30 cellular contexts compared by ENCODE assay signal in genomic region chr5:31029925-31030324, GRCh38.
A peak's percentile ranks its signal among the peaks of the same experiment; 100 is the strongest.
DNase-seq lines count a peak whose midpoint lies in the region; ATAC-seq, FAIRE-seq and TF ChIP-seq lines count a peak whose summit lies in the region.
"Had no signal": no experiment of that assay in that cellular context is flagged by ENCODE, and none has a peak within 500 bp of the region (broad histone marks: within the 10 kb centered on the region; RNA-seq: fewer than 3 reads in every experiment).

No MANE protein-coding gene starts in this region.

- no peak overlapping the region for H3K4me3 ChIP-seq in BE2C (ENCODE audit: low read depth, low read length)
- H3K4me3 ChIP-seq in WERI-Rb-1 (ENCODE audit: low read depth, low read length): no peak overlapping the region
- H3K4me3 ChIP-seq: adrenal gland, colonic mucosa, GM12878, HAP-1, MG63, psoas muscle, upper lobe of left lung had no signal

- H3K27ac Mint-ChIP-seq in effector memory CD8-positive, alpha-beta T cell: no peak overlapping the region
- H3K27ac Mint-ChIP-seq: activated T-cell treated with anti-CD3 and anti-CD28 coated beads, Interleukin-2, amount 50 U/mL, for 72 hours; CD8-positive, alpha-beta T cell; IgD-negative memory B cell; immature natural killer cell; T-cell had no signal

- no peak overlapping the region for H3K4me3 Mint-ChIP-seq in effector memory CD8-positive, alpha-beta T cell
- H3K4me3 Mint-ChIP-seq: activated T-cell treated with anti-CD3 and anti-CD28 coated beads, Interleukin-2, amount 50 U/mL, for 72 hours; CD8-positive, alpha-beta T cell; IgD-negative memory B cell; immature natural killer cell; T-cell had no signal

- no peaks in the 10 kb centered on the region for H3K9me3 ChIP-seq in BE2C
- H3K9me3 ChIP-seq in WERI-Rb-1 (ENCODE audit: severe bottlenecking): no peaks in the 10 kb centered on the region
- H3K9me3 ChIP-seq: adrenal gland, colonic mucosa, HAP-1, psoas muscle, upper lobe of left lung had no signal

- H3K4me1 ChIP-seq in BE2C: no peaks in the 10 kb centered on the region; the same call in 1 of the 2 replicates
- H3K4me1 ChIP-seq: adrenal gland, colonic mucosa, foreskin keratinocyte, psoas muscle, upper lobe of left lung had no signal

- H3K36me3 Mint-ChIP-seq in effector memory CD8-positive, alpha-beta T cell (ENCODE audit: insufficient read depth): no peaks in the 10 kb centered on the region
- H3K36me3 Mint-ChIP-seq: CD8-positive, alpha-beta T cell; IgD-negative memory B cell; immature natural killer cell; T-cell had no signal

- no peaks in the 10 kb centered on the region for H3K36me3 ChIP-seq in BE2C
- no peaks in the 10 kb centered on the region for H3K36me3 ChIP-seq in WERI-Rb-1
- H3K36me3 ChIP-seq: adrenal gland, colonic mucosa, HAP-1, MG63, upper lobe of left lung had no signal

- DNase-seq in BE2C (peak; percentile 48), GM13977 (ENCODE audit: low spot score) (no peak), NAMALWA (ENCODE audit: low spot score) (peak; percentile 12), WERI-Rb-1 (peak; percentile 16), D721Med (ENCODE audit: insufficient read length, low spot score) (no peak), SHP77 treated with DMSO at 0.1 percent for 48 hours (lab: John Stamatoyannopoulos, UW) (no peak)
- DNase-seq in effector memory CD8-positive, alpha-beta T cell: no peak
- DNase-seq: activated naive CD4-positive, alpha-beta T cell treated with Interleukin-2 at 50 U/mL for 16 hours; activated T-cell treated with anti-CD3 and anti-CD28 coated beads, Interleukin-2, amount 50 U/mL, for 72 hours; adrenal gland; CD8-positive, alpha-beta T cell; colonic mucosa; effector memory CD4-positive, alpha-beta T cell; foreskin keratinocyte; immature natural killer cell; MG63; NCI-H1417 treated with DMSO at 0.1 percent for 48 hours; psoas muscle; small intestine; stimulated activated CD4-positive, alpha-beta T cell treated with anti-CD3 and anti-CD28 coated beads, Interleukin-1b, Interleukin-23, amount 100 ng/mL, for 48 hours; T-cell; upper lobe of left lung had no signal

- TF ChIP-seq CTCF in BE2C (IDR thresholded peaks at IDR 0.05; ENCODE audit: low read depth, low read length) (peak; percentile 54), GM13977 (IDR thresholded peaks at IDR 0.05; ENCODE audit: extremely low read depth, insufficient read depth, missing control alignments) (peak; percentile 7), WERI-Rb-1 (IDR thresholded peaks at IDR 0.05; ENCODE audit: low read depth, low read length) (peak; percentile 25; the same call in 1 of the 2 replicates), D721Med (IDR thresholded peaks at IDR 0.05; ENCODE audit: insufficient read depth, missing control alignments) (no peak)

- H3K4me1 Mint-ChIP-seq in effector memory CD8-positive, alpha-beta T cell (ENCODE audit: low read depth in 2 of 2): no peaks in the 10 kb centered on the region
- H3K4me1 Mint-ChIP-seq: IgD-negative memory B cell, immature natural killer cell, T-cell had no signal

- H3K27me3 ChIP-seq in BE2C (no peaks in the 10 kb centered on the region), WERI-Rb-1 (ENCODE audit: insufficient read depth, low read depth, severe bottlenecking) (no peaks in the 10 kb centered on the region)
- H3K27me3 ChIP-seq: adrenal gland, colonic mucosa, foreskin keratinocyte, MG63, upper lobe of left lung had no signal

- FAIRE-seq in D721Med (lab: Jason Lieb, UNC): no peak
- FAIRE-seq: small intestine, TTC549 had no signal

- H3K9me3 Mint-ChIP-seq in effector memory CD8-positive, alpha-beta T cell: peaks cover 6 to 17% of the 10 kb centered on the region in 2 donors
- H3K9me3 Mint-ChIP-seq: CD8-positive, alpha-beta T cell had no signal

- in situ Hi-C loops in GM13977 (cut with MboI; ENCODE audit: low pct_unique_long_range_greater_than_20kb, low sequenced_read_pairs, unreplicated experiment): no loop called here

- no peaks in the 10 kb centered on the region for H3K27me3 Mint-ChIP-seq in effector memory CD8-positive, alpha-beta T cell
- H3K27me3 Mint-ChIP-seq: IgD-negative memory B cell, T-cell had no signal

- H3K27ac ChIP-seq in WERI-Rb-1: no peak overlapping the region
- H3K27ac ChIP-seq: adrenal gland, colonic mucosa, foreskin keratinocyte, HL-60, psoas muscle, upper lobe of left lung had no signal

- no peak for ATAC-seq in effector memory CD8-positive, alpha-beta T cell (replicated peaks)
- ATAC-seq in HG02938 (IDR thresholded peaks at IDR 0.05; ENCODE audit: unreplicated experiment): no peak
- ATAC-seq: activated T-cell treated with anti-CD3 and anti-CD28 coated beads, Interleukin-2, amount 50 U/mL, for 72 hours; CD8-positive, alpha-beta T cell; esophagus mucosa; foreskin keratinocyte; GM12878; psoas muscle; Right ventricle myocardium inferior; T-cell had no signal

Comparison
In these comparisons a context has a peak if more than half of its experiments do, and no peak if none do; other contexts are left out.
1. DNase-seq: peak in BE2C (single experiment), NAMALWA (single experiment) and WERI-Rb-1 (single experiment); none in GM13977 (single experiment), effector memory CD8-positive, alpha-beta T cell (0 of 3), D721Med (single experiment) and SHP77 treated with DMSO at 0.1 percent for 48 hours (single experiment).